Comparison of ENCODE assay signal across 8 cellular contexts in the genomic region with DNA sequence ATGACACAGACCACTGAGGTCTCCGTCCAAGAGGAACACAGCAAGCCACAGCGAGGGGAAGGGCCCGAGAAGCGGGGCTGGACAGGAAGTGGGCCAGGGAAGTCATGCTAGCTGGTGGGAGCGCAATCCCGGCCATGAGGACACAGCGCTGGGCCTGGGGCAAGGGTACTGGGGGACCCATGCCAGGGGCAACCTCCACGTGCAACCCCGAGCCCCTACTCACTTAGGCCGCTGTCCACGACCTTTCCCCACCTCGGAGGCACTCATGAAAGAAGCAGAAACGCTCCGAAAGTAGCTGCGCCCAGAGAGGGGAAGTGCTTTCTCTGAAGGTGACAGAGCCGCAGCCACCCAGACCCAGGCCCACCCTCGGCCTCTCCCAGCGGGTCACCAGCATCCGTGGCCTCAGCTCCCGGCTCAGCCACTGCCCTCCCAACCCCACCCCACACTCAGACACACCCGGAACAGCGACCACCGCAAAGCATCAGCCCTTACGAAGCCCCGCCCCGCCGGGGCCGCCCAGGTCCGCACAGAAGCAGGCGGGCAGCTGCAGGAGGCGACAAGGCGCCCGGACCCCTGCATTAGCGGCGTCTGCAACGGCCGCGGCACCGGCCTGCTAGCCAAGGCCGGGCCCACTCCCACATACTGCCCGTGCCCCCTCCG. TPM values are rescaled to one million over a fixed set of nuclear protein-coding genes. Genes with fewer than 3 reads are reported as not detected.
DNase-seq lines count a peak whose midpoint lies in the region; ATAC-seq and TF ChIP-seq lines count a peak whose summit lies in the region.

No MANE protein-coding gene starts in this region.

- H2AFZ ChIP-seq in OCI-LY3 (ENCODE audit: low read depth, low read length): no peak overlapping the region
- peak overlapping the region; percentile 87 for H2AFZ ChIP-seq in smooth muscle cell (ENCODE audit: low read depth)

- intact Hi-C loops in A673 (cut with micrococcal nuclease; ENCODE audit: unreplicated experiment): loop anchor here (2.0 kb wide), 1 partner anchor 95 kb away; no protein-coding TSS in a partner anchor

- H3K9me3 Mint-ChIP-seq in activated naive CD8-positive, alpha-beta T cell (ENCODE audit: low read depth): no peaks in the 10 kb centered on the region

- H3K9ac ChIP-seq in OCI-LY3 (ENCODE audit: low read length) (peak overlapping the region; percentile 89), smooth muscle cell (ENCODE audit: low read depth) (peak overlapping the region; percentile 87)

- H3K9me3 ChIP-seq in A673 (ENCODE audit: low read depth, low read length, poor library complexity, severe bottlenecking) (no peaks in the 10 kb centered on the region), OCI-LY3 (ENCODE audit: insufficient read depth, low read length) (no peaks in the 10 kb centered on the region), iPS DF 6.9 (ENCODE audit: control insufficient read depth, insufficient read depth, low read length) (no peaks in the 10 kb centered on the region), smooth muscle cell (replicated peaks; ENCODE audit: low read depth) (no peaks in the 10 kb centered on the region)

- CTCF ChIA-PET in A673 (lab: Charles Lee): no interaction called here

- peaks cover 14% of the 10 kb centered on the region for H3K4me1 ChIP-seq in A673 (ENCODE audit: insufficient read depth, low read length, poor library complexity, severe bottlenecking)
- peaks cover 24% of the 10 kb centered on the region for H3K4me1 ChIP-seq in OCI-LY3 (ENCODE audit: low read length)
- peaks cover 2% of the 10 kb centered on the region; the same call in 1 of the 2 replicates for H3K4me1 ChIP-seq in iPS DF 6.9 (ENCODE audit: control insufficient read depth, insufficient read depth, low read length)
- H3K4me1 ChIP-seq in smooth muscle cell (ENCODE audit: low read depth): peaks cover 10% of the 10 kb centered on the region

- no CpG with 5 or more reads among the region's 42 CpGs for WGBS in iPS DF 6.9 (ENCODE audit: insufficient coverage, insufficient read length)
- 1% methylated on average over 27 of the region's 42 CpGs for WGBS in smooth muscle cell (ENCODE audit: low lambda C conversion rate)

- H3K27me3 ChIP-seq in A673 (replicated peaks; ENCODE audit: insufficient read depth, low read depth, low read length, poor library complexity): no peaks in the 10 kb centered on the region
- H3K27me3 ChIP-seq in OCI-LY3 (ENCODE audit: low read depth, low read length): no peaks in the 10 kb centered on the region
- no peaks in the 10 kb centered on the region for H3K27me3 ChIP-seq in iPS DF 6.9 (ENCODE audit: control insufficient read depth, insufficient read depth, low read length)
- no peaks in the 10 kb centered on the region for H3K27me3 ChIP-seq in smooth muscle cell (ENCODE audit: low read depth)

- peaks cover 58% of the 10 kb centered on the region for H3K79me2 ChIP-seq in OCI-LY3 (ENCODE audit: low read length)
- peaks cover 57% of the 10 kb centered on the region for H3K79me2 ChIP-seq in smooth muscle cell (ENCODE audit: low read depth)

- peak overlapping the region; percentile 93 for H3K4me3 Mint-ChIP-seq in activated naive CD8-positive, alpha-beta T cell

- POLR2A ChIA-PET in A673 (lab: Charles Lee; ENCODE audit: low non-redundant PET): no interaction called here

- TF ChIP-seq POLR2A in GM18526 (IDR thresholded peaks at IDR 0.05; ENCODE audit: extremely low read depth, insufficient read length): peak; percentile 23

- peak overlapping the region; percentile 100 for H3K4me2 ChIP-seq in OCI-LY3 (ENCODE audit: low read length)
- H3K4me2 ChIP-seq in smooth muscle cell: peak overlapping the region; percentile 99

- H3K36me3 ChIP-seq in A673 (ENCODE audit: insufficient read depth, low read length, poor library complexity, severe bottlenecking) (no peaks in the 10 kb centered on the region), OCI-LY3 (replicated peaks; ENCODE audit: low read depth, low read length) (no peaks in the 10 kb centered on the region), iPS DF 6.9 (ENCODE audit: control insufficient read depth, insufficient read depth, low read length) (no peaks in the 10 kb centered on the region), smooth muscle cell (ENCODE audit: low read depth) (no peaks in the 10 kb centered on the region)

- H4K20me1 ChIP-seq in OCI-LY3 (ENCODE audit: insufficient read depth, low read length) (peaks cover 48% of the 10 kb centered on the region), smooth muscle cell (ENCODE audit: low read depth) (peaks cover 54% of the 10 kb centered on the region)

- H3K27me3 Mint-ChIP-seq in activated naive CD8-positive, alpha-beta T cell: no peaks in the 10 kb centered on the region

- H3K4me3 ChIP-seq in A673 (ENCODE audit: low read depth, low read length, poor library complexity, severe bottlenecking) (peak overlapping the region; percentile 98), OCI-LY3 (ENCODE audit: low read length) (peak overlapping the region; percentile 98), iPS DF 6.9 (ENCODE audit: low read length) (peak overlapping the region; percentile 94), smooth muscle cell (peak overlapping the region; percentile 97)

- H3K27ac Mint-ChIP-seq in activated naive CD8-positive, alpha-beta T cell: peak overlapping the region; percentile 66

- H3K4me1 Mint-ChIP-seq in activated naive CD8-positive, alpha-beta T cell (ENCODE audit: low read depth): peaks cover 45% of the 10 kb centered on the region

- no peak for ATAC-seq in HG02763 (IDR thresholded peaks at IDR 0.05; ENCODE audit: unreplicated experiment)

- BruUV-seq in A673 (replicated peaks; lab: Mats Ljungman, UMichigan): no TSS peak

- no peaks in the 10 kb centered on the region for H3K36me3 Mint-ChIP-seq in activated naive CD8-positive, alpha-beta T cell

- DNase-seq in A673 (ENCODE audit: low spot score) (no peak), iPS DF 6.9 (ENCODE audit: low read depth, low spot score) (no peak), smooth muscle cell (lab: John Stamatoyannopoulos, UW; ENCODE audit: unreplicated experiment) (no peak), LoVo (ENCODE audit: low spot score) (no peak)

- peaks cover 5% of the 10 kb centered on the region for H3F3A ChIP-seq in smooth muscle cell (ENCODE audit: low read depth)

- TF ChIP-seq CTCF in A673 (conservative IDR thresholded peaks at IDR 0.05; ENCODE audit: low read depth, low read length) (no peak), OCI-LY3 (IDR thresholded peaks at IDR 0.05; ENCODE audit: low read depth, low read length) (no peak), smooth muscle cell (IDR thresholded peaks at IDR 0.05; ENCODE audit: borderline replicate concordance, insufficient read depth, poor library complexity, severe bottlenecking) (no peak)

- H3K27ac ChIP-seq in A673 (ENCODE audit: low read depth, low read length, poor library complexity, severe bottlenecking): peak overlapping the region; percentile 88
- peak overlapping the region; percentile 31; the same call in 1 of the 2 replicates for H3K27ac ChIP-seq in OCI-LY3 (ENCODE audit: low read length)
- H3K27ac ChIP-seq in iPS DF 6.9 (ENCODE audit: low read length): no peak overlapping the region
- no peak overlapping the region for H3K27ac ChIP-seq in smooth muscle cell (ENCODE audit: low read depth)

RNA-seq across cellular contexts. Expression of a gene that starts 0.8 kb away (rescaled TPM):
- total RNA-seq in A673 (2021) (44.3 and 47.8 TPM in 2 replicates), smooth muscle cell (29.1 and 32.2 TPM in 2 replicates)
- 27.5 and 28.1 TPM in 2 replicates for polyA plus RNA-seq in smooth muscle cell

Comparison
In these comparisons a context has a peak if more than half of its experiments do, and no peak if none do; other contexts are left out.
1. H3K27ac ChIP-seq: peak in A673 (single experiment) and OCI-LY3 (single experiment); none in iPS DF 6.9 (single experiment) and smooth muscle cell (single experiment).
2. Peak in every context shown above with its lines, with median percentiles within 50 percentile points of each other: H3K4me3 ChIP-seq.